ENCODE assay signal across 11 cellular contexts in genomic region chr4:48065587-48066052, GRCh38.
DNase-seq lines count a peak whose midpoint lies in the region; ATAC-seq lines count a peak whose summit lies in the region.
"Had no signal": no experiment of that assay in that cellular context is flagged by ENCODE, and none has a peak within 500 bp of the region (broad histone marks: within the 10 kb centered on the region; RNA-seq: fewer than 3 reads in every experiment).

No MANE protein-coding gene starts in this region.

- ATAC-seq in GM18499 (IDR thresholded peaks at IDR 0.05; ENCODE audit: insufficient read depth, unreplicated experiment) (peak; percentile 62), GM19351 (IDR thresholded peaks at IDR 0.05; ENCODE audit: unreplicated experiment) (peak; percentile 61), HG02840 (IDR thresholded peaks at IDR 0.05; ENCODE audit: low FRiP score, unreplicated experiment) (peak; percentile 60), HG03565 (IDR thresholded peaks at IDR 0.05; ENCODE audit: unreplicated experiment) (peak; percentile 56)
- ATAC-seq: activated CD8-positive, alpha-beta memory T cell treated with anti-CD3 and anti-CD28 coated beads, Interleukin-2, amount 10 ng/mL, durations not matched to agents 7 days and 5 days had no signal

- no peak for DNase-seq in activated effector memory CD4-positive, alpha-beta T cell treated with anti-CD3 and anti-CD28 coated beads, Interleukin-2, amount 50 U/mL, for 16 hours
- no peak for DNase-seq in AG08395 (ENCODE audit: low spot score)
- DNase-seq in iPS-NIHi11 (ENCODE audit: low spot score) = no peak
- no peak for DNase-seq in NCI-H526 treated with DMSO at 0.1 percent for 48 hours (lab: John Stamatoyannopoulos, UW)
- DNase-seq: activated CD8-positive, alpha-beta memory T cell treated with anti-CD3 and anti-CD28 coated beads, Interleukin-2, amount 10 ng/mL, durations not matched to agents 7 days and 5 days; MM.1S; NCI-H82 had no signal
